In the genomic region with DNA sequence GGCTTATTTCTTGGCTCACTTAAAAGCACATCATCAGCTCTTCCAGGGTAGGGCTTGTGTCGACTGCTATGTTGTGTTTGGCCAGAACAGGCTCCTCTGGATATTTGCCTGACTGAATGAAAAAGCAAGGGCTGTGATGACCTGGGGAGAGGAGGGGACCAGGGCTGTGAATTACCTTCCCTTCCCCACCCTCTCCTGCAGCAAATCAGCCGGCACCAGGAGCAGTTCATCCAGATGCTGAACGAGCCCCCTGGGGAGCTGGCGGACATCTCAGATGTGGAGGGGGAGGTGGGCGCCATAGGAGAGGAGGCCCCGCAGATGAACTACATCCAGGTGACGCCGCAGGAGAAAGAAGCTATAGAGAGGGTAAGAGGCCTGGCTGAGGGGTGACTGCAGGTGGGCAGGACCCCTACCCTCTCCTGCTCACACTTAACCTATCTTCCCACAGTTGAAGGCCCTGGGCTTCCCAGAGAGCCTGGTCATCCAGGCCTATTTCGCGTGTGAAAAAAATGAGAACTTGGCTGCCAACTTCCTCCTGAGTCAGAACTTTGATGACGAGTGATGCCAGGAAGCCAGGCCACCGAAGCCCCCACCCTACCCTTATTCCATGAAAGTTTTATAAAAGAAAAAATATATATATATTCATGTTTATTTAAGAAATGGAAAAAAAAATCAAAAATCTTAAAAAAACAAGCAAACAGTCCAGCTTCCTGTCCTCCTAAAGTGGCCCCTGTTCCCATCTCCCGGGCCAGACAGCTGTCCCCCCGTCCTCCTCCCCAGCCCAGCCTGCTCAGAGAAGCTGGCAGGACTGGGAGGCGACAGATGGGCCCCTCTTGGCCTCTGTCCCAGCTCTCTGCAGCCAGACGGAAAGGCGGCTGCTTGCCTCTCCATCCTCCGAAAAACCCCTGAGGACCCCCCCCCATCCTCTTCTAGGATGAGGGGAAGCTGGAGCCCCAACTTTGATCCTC, we compare ENCODE assay signal across 8 cellular contexts. TPM values are rescaled to one million over a fixed set of nuclear protein-coding genes. Genes with fewer than 3 reads are reported as not detected.
DNase-seq lines count a peak whose midpoint lies in the region; ATAC-seq, FAIRE-seq and TF ChIP-seq lines count a peak whose summit lies in the region.

No MANE protein-coding gene starts in this region.

- TF ChIP-seq POLR2A in GM18505 (IDR thresholded peaks at IDR 0.05; ENCODE audit: borderline replicate concordance, extremely low read depth, insufficient read depth, insufficient read length) (peak; percentile 5), sigmoid colon (IDR thresholded peaks at IDR 0.05) (no peak)

- H3K4me3 ChIP-seq in PC-9 (no peak overlapping the region), sigmoid colon (no peak overlapping the region), pancreas (no peak overlapping the region)

- no peak for DNase-seq in PC-9
- DNase-seq in epithelial cell of prostate (ENCODE audit: low read depth, low spot score), result no peak
- DNase-seq in sigmoid colon, result no peak
- no peak for DNase-seq in LoVo (ENCODE audit: low spot score)
- no peak for DNase-seq in pancreas

- TF ChIP-seq EP300 in sigmoid colon (IDR thresholded peaks at IDR 0.05), result no peak

- H3K79me2 ChIP-seq in PC-9 (ENCODE audit: low read depth), result peaks cover 57% of the 10 kb centered on the region

- CTCF ChIA-PET in PC-9 (lab: Charles Lee), result no interaction called here

- H3K27ac ChIP-seq in PC-9 (no peak overlapping the region), epithelial cell of prostate (peak overlapping the region; percentile 80), sigmoid colon (peak overlapping the region in 3 of 4 donors; percentile 49 to 67 (median 65)), pancreas (no peak overlapping the region)

- 70 to 74% methylated on average over 18 of the region's 18 CpGs for WGBS in sigmoid colon, 2 donors
- 61 to 69% methylated on average over 18 of the region's 18 CpGs for WGBS in pancreas, 2 donors

- H3F3A ChIP-seq in PC-9 (ENCODE audit: insufficient read depth, low read depth), result peaks cover 90% of the 10 kb centered on the region

- H3K36me3 ChIP-seq in PC-9 (ENCODE audit: low read depth) (peaks cover 34% of the 10 kb centered on the region), sigmoid colon (peaks cover 38 to 70% (median 55%) of the 10 kb centered on the region in 4 donors), pancreas (peaks cover 0 to 46% (median 29%) of the 10 kb centered on the region in 3 donors)

- H3K9me3 ChIP-seq in PC-9 (ENCODE audit: insufficient read depth, low read depth) (no peaks in the 10 kb centered on the region), sigmoid colon (no peaks in the 10 kb centered on the region), pancreas (no peaks in the 10 kb centered on the region)

- H3K4me1 ChIP-seq in PC-9 (replicated peaks; ENCODE audit: insufficient read depth), result peaks cover 19% of the 10 kb centered on the region
- peaks cover 0 to 44% (median 30%) of the 10 kb centered on the region in 4 donors for H3K4me1 ChIP-seq in sigmoid colon
- H3K4me1 ChIP-seq in pancreas, result peaks cover 0 to 8% (median 7%) of the 10 kb centered on the region in 3 donors

- intact Hi-C loops in PC-9 (cut with micrococcal nuclease; ENCODE audit: unreplicated experiment), result no loop called here
- intact Hi-C loops in sigmoid colon (cut with DNase I), result no loop called here
- intact Hi-C loops in pancreas (cut with DNase I), result no loop called here

- POLR2A ChIA-PET in PC-9 (lab: Charles Lee; ENCODE audit: unreplicated experiment), result no interaction called here

- no peak for FAIRE-seq in pancreas (lab: Jason Lieb, UNC)

- H3K27me3 ChIP-seq in PC-9 (ENCODE audit: insufficient read depth, low read depth) (no peaks in the 10 kb centered on the region), sigmoid colon (no peaks in the 10 kb centered on the region), pancreas (no peaks in the 10 kb centered on the region)

- H2AFZ ChIP-seq in PC-9, result no peak overlapping the region

- no peaks in the 10 kb centered on the region for H3K9me2 ChIP-seq in PC-9 (ENCODE audit: insufficient read depth)

- TF ChIP-seq CTCF in PC-9 (conservative IDR thresholded peaks at IDR 0.05) (no peak), sigmoid colon (IDR thresholded peaks at IDR 0.05) (no peak), pancreas (IDR thresholded peaks at IDR 0.05) (no peak)

- TSS peak; percentile 39 for BruUV-seq in PC-9 (replicated peaks; lab: Mats Ljungman, UMichigan)

- peaks cover 28% of the 10 kb centered on the region for H4K20me1 ChIP-seq in PC-9 (ENCODE audit: insufficient read depth)

- ATAC-seq in GM18505 (IDR thresholded peaks at IDR 0.05; ENCODE audit: unreplicated experiment), result no peak
- ATAC-seq in pancreas, result no peak
- no peak for ATAC-seq in GM21529 (IDR thresholded peaks at IDR 0.05; ENCODE audit: unreplicated experiment)
- no peak for ATAC-seq in GM21526 (IDR thresholded peaks at IDR 0.05; ENCODE audit: low FRiP score, unreplicated experiment)

- no peak overlapping the region for H3K4me2 ChIP-seq in PC-9

RNA-seq across cellular contexts. Expression of gene GADD45GIP1, which starts 4.3 kb away (rescaled TPM):
- total RNA-seq in PC-9 (2021) (29.1 and 32.5 TPM in 2 replicates), sigmoid colon (10 to 100 TPM; 36.0 to 65.8 (median 53.5) TPM), pancreas (10 to 100 TPM in 3 of 6 donors, 1 to 10 TPM in 3; 6.0 to 10.7 (median 9.8) TPM)
- polyA plus RNA-seq in sigmoid colon (10 to 100 TPM; 23.6 to 32.1 (median 28.2) TPM), pancreas (10 to 100 TPM; 25.3 to 37.4 TPM)

RNA-seq across cellular contexts. Expression of gene RAD23A, which starts 7.1 kb away (rescaled TPM):
- total RNA-seq in PC-9 (2021) (186 and 187 TPM in 2 replicates), sigmoid colon (100 to 1,000 TPM in 3 of 4 donors, 10 to 100 TPM in 1; 98.8 to 133 (median 117) TPM), pancreas (10 to 100 TPM; 35.0 to 60.2 (median 45.9) TPM)
- polyA plus RNA-seq in sigmoid colon (10 to 100 TPM; 58.7 to 99.3 (median 70.9) TPM), pancreas (10 to 100 TPM; 91.5 to 99.1 TPM)

RNA-seq across cellular contexts. Expression of gene CALR, which starts 14.4 kb away (rescaled TPM):
- total RNA-seq in PC-9 (2021) (606 and 727 TPM in 2 replicates), sigmoid colon (100 to 1,000 TPM; 147 to 260 (median 208) TPM), pancreas (100 to 1,000 TPM; 279 to 681 (median 373) TPM)
- polyA plus RNA-seq in sigmoid colon (100 to 1,000 TPM in 2 of 3 donors, 10 to 100 TPM in 1; 70.3 to 717 (median 168) TPM), pancreas (100 to 1,000 TPM; 132 to 263 TPM)

RNA-seq across cellular contexts. Expression of gene DAND5, which starts 16.6 kb away (rescaled TPM):
- total RNA-seq in PC-9 (2021) (0.20 and 0.28 TPM in 2 replicates), sigmoid colon (1 to 10 TPM; 1.2 to 2.0 (median 1.7) TPM), pancreas (under 1 TPM in 3 of 6 donors, not detected in 3; 0.12 to 0.23 (median 0.12) TPM)
- polyA plus RNA-seq in sigmoid colon (under 1 TPM in 1 of 3 donors, not detected in 2; 0.13 TPM), pancreas (under 1 TPM in 1 of 2 donors, not detected in 1; 0.16 TPM)

RNA-seq across cellular contexts. Expression of gene FARSA, which starts 19.3 kb away (rescaled TPM):
- total RNA-seq in PC-9 (2021), result 53.7 and 76.5 TPM in 2 replicates
- 10 to 100 TPM; 21.4 to 33.3 (median 31.7) TPM for total RNA-seq in sigmoid colon
- 10 to 100 TPM; 27.0 to 86.8 (median 29.1) TPM for polyA plus RNA-seq in sigmoid colon
- total RNA-seq in pancreas, result 10 to 100 TPM; 19.4 to 46.0 (median 29.0) TPM
- 10 to 100 TPM; 30.4 to 31.0 TPM for polyA plus RNA-seq in pancreas

Comparison
In these comparisons a context has a peak if more than half of its experiments do, and no peak if none do; other contexts are left out.
1. H3K27ac ChIP-seq: peak in epithelial cell of prostate (single experiment) and sigmoid colon (3 of 4); none in PC-9 (single experiment) and pancreas (0 of 4).